24 cellular contexts compared by ENCODE assay signal in the genomic region with DNA sequence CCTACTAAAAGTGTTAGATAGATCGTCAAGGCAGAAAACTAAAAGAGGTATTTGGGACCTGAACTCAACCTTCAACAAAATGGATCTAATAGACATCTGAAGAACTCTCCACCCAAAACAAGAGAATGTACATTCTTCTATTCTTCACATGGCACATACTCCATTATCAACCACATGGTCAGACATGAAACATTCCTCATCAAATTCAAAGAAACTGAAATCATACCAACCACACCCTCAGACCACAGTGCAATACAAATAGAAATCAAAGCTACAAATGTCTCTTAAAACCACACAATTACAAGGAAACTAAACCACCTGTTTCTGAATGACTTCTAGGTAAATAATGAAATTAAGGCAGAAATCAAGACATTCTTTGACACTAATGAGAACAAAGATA.
"Had no signal": no experiment of that assay in that cellular context is flagged by ENCODE, and none has a peak within 500 bp of the region (broad histone marks: within the 10 kb centered on the region; RNA-seq: fewer than 3 reads in every experiment).

No MANE protein-coding gene starts in this region.

- ATAC-seq: heart right ventricle; left ventricle myocardium superior; lower lobe of right lung; natural killer cell treated with Interleukin-12 subunit alpha and Interleukin-12 subunit beta and Interleukin-15 and Interleukin-18, amount 100 ng/mL, for 72 hours; pancreas; right lobe of liver; stimulated activated memory B cell treated with anti-CD40 and anti-IgM and Interleukin-4, amounts not matched to agents 10 μg/mL and 1 μg/mL and 100 μg/mL, for 72 hours had no signal

- H3K27ac Mint-ChIP-seq: immature natural killer cell; memory B cell; natural killer cell treated with Interleukin-12 subunit alpha and Interleukin-12 subunit beta and Interleukin-15 and Interleukin-18, amount 100 ng/mL, for 72 hours; stimulated activated memory B cell treated with anti-CD40 and anti-IgM and Interleukin-4, amounts not matched to agents 10 μg/mL and 1 μg/mL and 100 μg/mL, for 72 hours; stimulated activated naive CD8-positive, alpha-beta T cell treated with anti-CD3 and anti-CD28 coated beads, Interleukin-15, Interleukin-2, amounts not matched to agents 100 ng/mL and 50 ng/mL, for 24 hours had no signal

- DNase-seq: dermis blood vessel endothelial cell; effector memory CD4-positive, alpha-beta T cell; foreskin melanocyte; glutamatergic neuron; heart right ventricle; hippocampal formation; immature natural killer cell; left ventricle myocardium superior; lower lobe of right lung; pancreas; right lobe of liver; spleen; stimulated activated CD4-positive, alpha-beta T cell treated with anti-CD3 and anti-CD28 coated beads, Interleukin-4, amount 100 ng/mL, for 4 hours; upper lobe of left lung had no signal

- H3K9me3 Mint-ChIP-seq: neural crest cell had no signal

- H3K4me1 ChIP-seq: esophagus muscularis mucosa, heart right ventricle, lower lobe of right lung, pancreas, right lobe of liver, spleen, tibial nerve, upper lobe of left lung had no signal

- H3K4me3 ChIP-seq: coronary artery, esophagus muscularis mucosa, heart right ventricle, lower lobe of right lung, pancreas, right lobe of liver, spleen, thoracic aorta, tibial nerve, upper lobe of left lung had no signal

- H3K27ac ChIP-seq: coronary artery, esophagus muscularis mucosa, heart right ventricle, lower lobe of right lung, neutrophil, pancreas, right lobe of liver, spleen, thoracic aorta, tibial nerve, upper lobe of left lung had no signal

- H3K36me3 Mint-ChIP-seq: immature natural killer cell; memory B cell; natural killer cell treated with Interleukin-12 subunit alpha and Interleukin-12 subunit beta and Interleukin-15 and Interleukin-18, amount 100 ng/mL, for 72 hours; stimulated activated memory B cell treated with anti-CD40 and anti-IgM and Interleukin-4, amounts not matched to agents 10 μg/mL and 1 μg/mL and 100 μg/mL, for 72 hours had no signal

- H3K4me3 Mint-ChIP-seq: immature natural killer cell; memory B cell; natural killer cell treated with Interleukin-12 subunit alpha and Interleukin-12 subunit beta and Interleukin-15 and Interleukin-18, amount 100 ng/mL, for 72 hours; neural crest cell; stimulated activated memory B cell treated with anti-CD40 and anti-IgM and Interleukin-4, amounts not matched to agents 10 μg/mL and 1 μg/mL and 100 μg/mL, for 72 hours; stimulated activated naive CD8-positive, alpha-beta T cell treated with anti-CD3 and anti-CD28 coated beads, Interleukin-15, Interleukin-2, amounts not matched to agents 100 ng/mL and 50 ng/mL, for 24 hours had no signal

- H3K27me3 ChIP-seq: esophagus muscularis mucosa, heart right ventricle, neutrophil, pancreas, right lobe of liver, spleen, tibial nerve, upper lobe of left lung had no signal

- H3K9me3 ChIP-seq: esophagus muscularis mucosa, lower lobe of right lung, pancreas, right lobe of liver, thoracic aorta, tibial nerve, upper lobe of left lung had no signal

- H3K4me1 Mint-ChIP-seq: immature natural killer cell; memory B cell; stimulated activated memory B cell treated with anti-CD40 and anti-IgM and Interleukin-4, amounts not matched to agents 10 μg/mL and 1 μg/mL and 100 μg/mL, for 72 hours had no signal

- H3K36me3 ChIP-seq: esophagus muscularis mucosa, heart right ventricle, lower lobe of right lung, neutrophil, pancreas, right lobe of liver, spleen, thoracic aorta, tibial nerve, upper lobe of left lung had no signal

- H3K27me3 Mint-ChIP-seq: memory B cell; natural killer cell treated with Interleukin-12 subunit alpha and Interleukin-12 subunit beta and Interleukin-15 and Interleukin-18, amount 100 ng/mL, for 72 hours; stimulated activated memory B cell treated with anti-CD40 and anti-IgM and Interleukin-4, amounts not matched to agents 10 μg/mL and 1 μg/mL and 100 μg/mL, for 72 hours; stimulated activated naive CD8-positive, alpha-beta T cell treated with anti-CD3 and anti-CD28 coated beads, Interleukin-15, Interleukin-2, amounts not matched to agents 100 ng/mL and 50 ng/mL, for 24 hours had no signal
